In genomic region chr6:142087950-142088857, GRCh38 we compare ENCODE assay signal across 1 cellular context.
A peak's percentile ranks its signal among the peaks of the same experiment; 100 is the strongest.
TF ChIP-seq lines count a peak whose summit lies in the region.

No MANE protein-coding gene starts in this region.

TF ChIP-seq in H1, 55 proteins besides CTCF, POLR2A, EP300 and RAD21:
- TF ChIP-seq CTBP2 (IDR thresholded peaks at IDR 0.05; ENCODE audit: borderline replicate concordance, insufficient read depth, insufficient read length, low read length) (no peak), KDM4A (IDR thresholded peaks at IDR 0.05; ENCODE audit: low read depth, low read length, severe bottlenecking) (peak; percentile 59)
